Comparison of ENCODE assay signal across 1 cellular context in the genomic region with DNA sequence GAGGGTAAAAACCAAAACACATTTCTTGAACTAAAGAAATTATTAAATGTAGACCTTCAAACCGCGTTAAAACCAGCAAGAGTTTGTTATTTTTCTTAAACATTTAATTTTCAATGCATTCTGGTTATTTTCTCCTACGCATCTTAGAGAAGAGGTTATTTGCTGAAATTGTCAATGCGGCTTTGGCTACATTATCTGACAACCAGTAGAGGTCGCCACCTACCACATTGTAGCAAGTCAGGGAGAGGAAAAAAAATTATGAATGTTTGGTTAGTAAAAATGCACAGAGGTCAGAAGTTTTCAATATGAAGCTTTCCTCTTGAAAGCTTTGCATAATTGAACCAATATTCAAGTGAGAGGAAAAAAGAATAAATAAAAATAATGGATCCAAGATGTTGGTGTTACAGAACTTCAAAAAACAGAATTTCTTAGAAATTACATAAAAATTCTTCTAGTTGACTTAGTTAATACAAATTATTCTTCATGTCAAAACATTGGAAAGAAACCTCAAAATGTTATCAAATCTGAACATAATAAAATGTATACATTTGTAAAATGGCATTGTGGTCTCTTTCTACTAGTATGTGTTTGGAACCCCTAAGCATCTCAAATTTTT.
TF ChIP-seq lines count a peak whose summit lies in the region.

No MANE protein-coding gene starts in this region.

TF ChIP-seq in GM23338, 12 proteins besides CTCF, POLR2A, EP300 and RAD21 (continued from another document):
- TF ChIP-seq ZNF462 (CRISPR knock-in tag; IDR thresholded peaks at IDR 0.05) = no peak
- TF ChIP-seq EZH2 (IDR thresholded peaks at IDR 0.05; ENCODE audit: low read depth, unreplicated experiment) = no peak
- no peak for TF ChIP-seq CREB1 (CRISPR knock-in tag; IDR thresholded peaks at IDR 0.05; ENCODE audit: low read depth)
- no peak for TF ChIP-seq EZH2phosphoT487 (IDR thresholded peaks at IDR 0.05; ENCODE audit: unreplicated experiment)
- no peak for TF ChIP-seq STAT1 (IDR thresholded peaks at IDR 0.05; ENCODE audit: unreplicated experiment)
- TF ChIP-seq, protein P1, sequence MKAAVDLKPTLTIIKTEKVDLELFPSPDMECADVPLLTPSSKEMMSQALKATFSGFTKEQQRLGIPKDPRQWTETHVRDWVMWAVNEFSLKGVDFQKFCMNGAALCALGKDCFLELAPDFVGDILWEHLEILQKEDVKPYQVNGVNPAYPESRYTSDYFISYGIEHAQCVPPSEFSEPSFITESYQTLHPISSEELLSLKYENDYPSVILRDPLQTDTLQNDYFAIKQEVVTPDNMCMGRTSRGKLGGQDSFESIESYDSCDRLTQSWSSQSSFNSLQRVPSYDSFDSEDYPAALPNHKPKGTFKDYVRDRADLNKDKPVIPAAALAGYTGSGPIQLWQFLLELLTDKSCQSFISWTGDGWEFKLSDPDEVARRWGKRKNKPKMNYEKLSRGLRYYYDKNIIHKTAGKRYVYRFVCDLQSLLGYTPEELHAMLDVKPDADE (IDR thresholded peaks at IDR 0.05) = no peak
- no peak for TF ChIP-seq POLR2AphosphoS5 (IDR thresholded peaks at IDR 0.05; ENCODE audit: low read depth)
- no peak for TF ChIP-seq ZNF114 (CRISPR knock-in tag; IDR thresholded peaks at IDR 0.05)
- TF ChIP-seq REST (IDR thresholded peaks at IDR 0.05; ENCODE audit: unreplicated experiment) = no peak
- TF ChIP-seq JUNB (IDR thresholded peaks at IDR 0.05; ENCODE audit: unreplicated experiment) = no peak
- TF ChIP-seq NANOG (IDR thresholded peaks at IDR 0.05; ENCODE audit: borderline replicate concordance) = no peak
TF ChIP-seq in GM23338: peak in this region for 0.
